24 cellular contexts compared by ENCODE assay signal in genomic region chr2:479505-480161, GRCh38.
DNase-seq lines count a peak whose midpoint lies in the region; ATAC-seq and TF ChIP-seq lines count a peak whose summit lies in the region.
"Had no signal": no experiment of that assay in that cellular context is flagged by ENCODE, and none has a peak within 500 bp of the region (broad histone marks: within the 10 kb centered on the region; RNA-seq: fewer than 3 reads in every experiment).

No MANE protein-coding gene starts in this region.

- ATAC-seq in RWPE2 (ENCODE audit: low read depth): peak; percentile 36; the same call in 1 of the 3 replicates
- ATAC-seq: activated CD4-positive, alpha-beta T cell treated with anti-CD3 and anti-CD28 coated beads for 36 hours; CD8-positive, alpha-beta T cell; naive thymus-derived CD4-positive, alpha-beta T cell had no signal

- no peaks in the 10 kb centered on the region for H3K79me2 ChIP-seq in osteoblast (ENCODE audit: insufficient read depth, low read length)

- DNase-seq in RWPE2 (ENCODE audit: low spot score) (no peak), kidney tubule cell (ENCODE audit: low spot score) (peak; percentile 66), osteoblast (ENCODE audit: insufficient read length, low spot score, missing footprints) (peak; percentile 42), islet precursor cell (no peak), AG08395 (ENCODE audit: low spot score) (no peak), OCI-M2 (lab: John Stamatoyannopoulos, UW; ENCODE audit: unreplicated experiment) (no peak)
- DNase-seq in activated naive CD4-positive, alpha-beta T cell treated with anti-CD3 and anti-CD28 coated beads, Interleukin-2, amount 50 U/mL, for 16 hours: no peak
- DNase-seq: activated CD4-positive, alpha-beta T cell treated with anti-CD3 and anti-CD28 coated beads for 36 hours; activated naive CD8-positive, alpha-beta T cell treated with anti-CD3 and anti-CD28 coated beads, Interleukin-2, amount 10 ng/mL, durations not matched to agents 7 days and 5 days; DND-41; H9; naive thymus-derived CD4-positive, alpha-beta T cell; NCI-H2029 treated with DMSO at 0.1 percent for 48 hours; NCI-H524 treated with DMSO at 0.1 percent for 48 hours; posterior cingulate gyrus; Right ventricle myocardium superior; stimulated activated CD4-positive, alpha-beta T cell treated with anti-CD3 and anti-CD28 coated beads, Interleukin-2, amount 100 ng/mL, for 48 hours; stimulated activated naive CD4-positive, alpha-beta T cell treated with Interleukin-2 at 50 U/mL for 16 hours; SW 1271; tibial artery had no signal

- peaks cover 0 to 8% (median 5%) of the 10 kb centered on the region in 10 experiments; a peak in 9 of 20 replicates for H3K4me1 ChIP-seq in BLaER1 treated with 17β-estradiol and CSF1 and Interleukin-3, amounts not matched to agents 10 nM and 100 nM
- H3K4me1 ChIP-seq in RWPE2 (ENCODE audit: insufficient read depth, poor library complexity, severe bottlenecking): no peaks in the 10 kb centered on the region
- no peaks in the 10 kb centered on the region for H3K4me1 ChIP-seq in osteoblast (ENCODE audit: insufficient read depth, low read length)
- H3K4me1 ChIP-seq: tibial artery had no signal

- H3K4me3 ChIP-seq in BLaER1 treated with 17β-estradiol and CSF1 and Interleukin-3, amounts not matched to agents 10 nM and 100 nM: no peak overlapping the region
- peak overlapping the region; percentile 6 for H3K4me3 ChIP-seq in RWPE2 (ENCODE audit: severe bottlenecking)
- H3K4me3 ChIP-seq in osteoblast (ENCODE audit: insufficient read depth, low read length): no peak overlapping the region
- H3K4me3 ChIP-seq: skin epidermis, tibial artery had no signal

- peaks cover 0 to 15% (median 10%) of the 10 kb centered on the region in 11 experiments; a peak in 16 of 22 replicates for H3K9me3 ChIP-seq in BLaER1 treated with 17β-estradiol and CSF1 and Interleukin-3, amounts not matched to agents 10 nM and 100 nM (replicated peaks in 1 of 11)
- H3K9me3 ChIP-seq in RWPE2 (ENCODE audit: severe bottlenecking) (no peaks in the 10 kb centered on the region), osteoblast (ENCODE audit: low read depth, low read length) (no peaks in the 10 kb centered on the region)
- H3K9me3 ChIP-seq: tibial artery had no signal

- no peaks in the 10 kb centered on the region for H3K36me3 ChIP-seq in BLaER1 treated with 17β-estradiol and CSF1 and Interleukin-3, amounts not matched to agents 10 nM and 100 nM
- H3K36me3 ChIP-seq in RWPE2 (ENCODE audit: low read depth): no peaks in the 10 kb centered on the region
- no peaks in the 10 kb centered on the region for H3K36me3 ChIP-seq in osteoblast (ENCODE audit: insufficient read depth, low read length)
- H3K36me3 ChIP-seq: tibial artery had no signal

- TF ChIP-seq CTCF in RWPE2 (IDR thresholded peaks at IDR 0.05; ENCODE audit: poor library complexity, severe bottlenecking): no peak
- TF ChIP-seq CTCF in osteoblast (IDR thresholded peaks at IDR 0.05; ENCODE audit: extremely low read depth, low read depth, low read length): no peak

- H4K20me1 ChIP-seq in BLaER1 treated with 17β-estradiol and CSF1 and Interleukin-3, amounts not matched to agents 10 nM and 100 nM: no peaks in the 10 kb centered on the region
- no peaks in the 10 kb centered on the region for H4K20me1 ChIP-seq in osteoblast (ENCODE audit: insufficient read depth, low read length)

- peak overlapping the region in 6 of 11 experiments; percentile 19 to 54 (median 28); a peak in 9 of 22 replicates for H3K4me2 ChIP-seq in BLaER1 treated with 17β-estradiol and CSF1 and Interleukin-3, amounts not matched to agents 10 nM and 100 nM
- no peak overlapping the region for H3K4me2 ChIP-seq in osteoblast (ENCODE audit: insufficient read depth, low read length)
- H3K4me2 ChIP-seq: KMS-11 had no signal

- peak overlapping the region; percentile 6 for H2AFZ ChIP-seq in osteoblast (ENCODE audit: low read length)

- no peak overlapping the region for H3K27ac ChIP-seq in BLaER1 treated with 17β-estradiol and CSF1 and Interleukin-3, amounts not matched to agents 10 nM and 100 nM
- H3K27ac ChIP-seq in RWPE2 (ENCODE audit: poor library complexity, severe bottlenecking) (no peak overlapping the region), osteoblast (ENCODE audit: low read depth, low read length) (no peak overlapping the region)
- H3K27ac ChIP-seq: KMS-11, skin epidermis, tibial artery had no signal

- H3K27me3 ChIP-seq in BLaER1 treated with 17β-estradiol and CSF1 and Interleukin-3, amounts not matched to agents 10 nM and 100 nM: no peaks in the 10 kb centered on the region
- H3K27me3 ChIP-seq in RWPE2 (ENCODE audit: insufficient read depth, poor library complexity, severe bottlenecking): no peaks in the 10 kb centered on the region
- H3K27me3 ChIP-seq in osteoblast (ENCODE audit: insufficient read depth, low read length): no peaks in the 10 kb centered on the region

- no peak overlapping the region for H3K9ac ChIP-seq in BLaER1 treated with 17β-estradiol and CSF1 and Interleukin-3, amounts not matched to agents 10 nM and 100 nM
- H3K9ac ChIP-seq: KMS-11 had no signal

Comparison
In these comparisons a context has a peak if more than half of its experiments do, and no peak if none do; other contexts are left out.
1. DNase-seq: peak in kidney tubule cell (single experiment) and osteoblast (single experiment); none in RWPE2 (single experiment), activated naive CD4-positive, alpha-beta T cell treated with anti-CD3 and anti-CD28 coated beads, Interleukin-2, amount 50 U/mL, for 16 hours (single experiment), islet precursor cell (single experiment), AG08395 (single experiment) and OCI-M2 (single experiment).